In the genomic region with DNA sequence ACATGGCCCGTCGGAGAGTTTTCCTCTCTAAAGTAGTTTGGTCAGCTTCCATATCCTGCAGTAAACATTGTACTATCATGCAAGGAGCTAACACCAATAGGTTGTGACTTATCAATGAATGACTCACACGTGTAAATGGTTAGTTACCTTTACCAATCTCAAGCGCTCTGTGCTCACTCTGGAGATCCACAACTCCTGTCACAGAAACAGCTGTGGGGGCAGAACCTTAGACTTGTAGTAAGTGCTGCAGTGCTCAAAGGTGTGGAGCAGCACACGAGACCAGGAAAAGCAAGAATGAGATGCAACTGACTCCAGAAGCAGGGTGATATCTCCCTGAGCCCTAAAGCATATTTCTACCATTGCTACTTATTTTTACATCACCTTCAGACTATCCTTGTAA, we compare ENCODE assay signal across 34 cellular contexts.
"Had no signal": no experiment of that assay in that cellular context is flagged by ENCODE, and none has a peak within 500 bp of the region (broad histone marks: within the 10 kb centered on the region; RNA-seq: fewer than 3 reads in every experiment).

No MANE protein-coding gene starts in this region.

- H3K27ac ChIP-seq: KMS-11 had no signal

- H3K4me2 ChIP-seq: KMS-11 had no signal

- DNase-seq: Karpas-422, Kasumi-1, KG1, MG63, MM.1S, NCI-H1048, NCI-H1092, NCI-H1092 treated with DMSO at 0.1 percent for 48 hours, NCI-H1105, NCI-H1105 treated with DMSO at 0.1 percent for 48 hours, NCI-H1417, NCI-H1417 treated with DMSO at 0.1 percent for 48 hours, NCI-H1436, NCI-H1436 treated with DMSO at 0.1 percent for 48 hours, NCI-H146, NCI-H1694, NCI-H1694 treated with DMSO at 0.1 percent for 48 hours, NCI-H187, NCI-H187 treated with DMSO at 0.1 percent for 48 hours, NCI-H1930, NCI-H2029, NCI-H2029 treated with DMSO at 0.1 percent for 48 hours, NCI-H2081, NCI-H2081 treated with DMSO at 0.1 percent for 48 hours, NCI-H2107, NCI-H2171, NCI-H2171 treated with DMSO at 0.1 percent for 48 hours, NCI-H2227 treated with DMSO at 0.1 percent for 48 hours, NCI-H226, NCI-H345, NCI-H446, NCI-H446 treated with DMSO at 0.1 percent for 48 hours, NCI-H510A treated with DMSO at 0.1 percent for 48 hours had no signal

- H3K27me3 ChIP-seq: MG63 had no signal

- H3K4me3 ChIP-seq: MG63 had no signal

- H3K9me3 ChIP-seq: MG63 had no signal

- H3K36me3 ChIP-seq: MG63 had no signal

- H3K9ac ChIP-seq: KMS-11 had no signal
